Comparison of ENCODE assay signal across 28 cellular contexts in genomic region chr2:182375862-182376261, GRCh38. TPM values are rescaled to one million over a fixed set of nuclear protein-coding genes. Genes with fewer than 3 reads are reported as not detected.
"Had no signal": no experiment of that assay in that cellular context is flagged by ENCODE, and none has a peak within 500 bp of the region (broad histone marks: within the 10 kb centered on the region; RNA-seq: fewer than 3 reads in every experiment).

No MANE protein-coding gene starts in this region.

- H3K9me3 ChIP-seq: colonic mucosa, gastrocnemius medialis had no signal

- H3K4me3 ChIP-seq: colonic mucosa, coronary artery, dorsolateral prefrontal cortex, esophagus muscularis mucosa, esophagus squamous epithelium, gastrocnemius medialis, gastroesophageal sphincter, heart left ventricle had no signal

- H3K27ac ChIP-seq: colonic mucosa, coronary artery, dorsolateral prefrontal cortex, epithelial cell of prostate, esophagus muscularis mucosa, esophagus squamous epithelium, foreskin keratinocyte, gastrocnemius medialis, gastroesophageal sphincter, heart left ventricle had no signal

- H3K4me1 ChIP-seq: gastrocnemius medialis had no signal

- H3K36me3 ChIP-seq: colonic mucosa, esophagus muscularis mucosa, esophagus squamous epithelium, gastrocnemius medialis, gastroesophageal sphincter had no signal

- ATAC-seq: effector memory CD8-positive, alpha-beta T cell; esophagus mucosa; foreskin keratinocyte; gastrocnemius medialis; gastroesophageal sphincter; heart left ventricle had no signal

- DNase-seq: colonic mucosa; cortex of kidney; dermis blood vessel endothelial cell; dorsolateral prefrontal cortex; effector CD4-positive, alpha-beta T cell; effector CD8-positive, alpha-beta T cell; effector memory CD4-positive, alpha-beta T cell; effector memory CD8-positive, alpha-beta T cell; endodermal cell; erythroblast; esophagus squamous epithelium; foreskin fibroblast; foreskin keratinocyte; foreskin melanocyte; gastrocnemius medialis; glutamatergic neuron; head of caudate nucleus; heart left ventricle had no signal

- FAIRE-seq: colon, endometrium, endothelial cell of umbilical vein, frontal cortex had no signal

- H3K27me3 ChIP-seq: colonic mucosa, dorsolateral prefrontal cortex, esophagus muscularis mucosa, esophagus squamous epithelium, foreskin keratinocyte, gastrocnemius medialis, gastroesophageal sphincter, heart left ventricle had no signal

RNA-seq across cellular contexts. Expression of gene PDE1A, which starts 51.0 kb away (rescaled TPM):
- total RNA-seq: epithelial cell of proximal tubule had no signal
- polyA plus RNA-seq: foreskin keratinocyte had no signal
